13 cellular contexts compared by ENCODE assay signal in genomic region chr2:226758886-226759660, GRCh38. TPM values are rescaled to one million over a fixed set of nuclear protein-coding genes. Genes with fewer than 3 reads are reported as not detected.
A peak's percentile ranks its signal among the peaks of the same experiment; 100 is the strongest.
DNase-seq lines count a peak whose midpoint lies in the region; ATAC-seq and TF ChIP-seq lines count a peak whose summit lies in the region.
"Had no signal": no experiment of that assay in that cellular context is flagged by ENCODE, and none has a peak within 500 bp of the region (broad histone marks: within the 10 kb centered on the region; RNA-seq: fewer than 3 reads in every experiment).

No MANE protein-coding gene starts in this region.

- no peaks in the 10 kb centered on the region for H3K4me1 Mint-ChIP-seq in CD4-positive, alpha-beta memory T cell
- no peaks in the 10 kb centered on the region for H3K4me1 Mint-ChIP-seq in CD14-positive monocyte

- H3K36me3 ChIP-seq in right lobe of liver = no peaks in the 10 kb centered on the region
- H3K36me3 ChIP-seq in CD4-positive, alpha-beta memory T cell (ENCODE audit: insufficient read depth, low read length) = no peaks in the 10 kb centered on the region

- POLR2A ChIA-PET in CD4-positive, alpha-beta memory T cell (lab: Charles Lee; ENCODE audit: partially characterized antibody) = no interaction called here

- DNase-seq in A172 (ENCODE audit: low spot score) = peak; percentile 12
- DNase-seq in HT1080 (ENCODE audit: low read depth) = peak; percentile 38
- DNase-seq in cardiac fibroblast (ENCODE audit: low read depth in 2 of 2) = peak; percentile 79 to 88
- DNase-seq in right lobe of liver = no peak
- no peak for DNase-seq in NCI-H1417 treated with DMSO at 0.1 percent for 48 hours (lab: John Stamatoyannopoulos, UW)
- no peak for DNase-seq in CD4-positive, alpha-beta memory T cell
- no peak for DNase-seq in CD14-positive monocyte (ENCODE audit: low spot score)
- DNase-seq: activated T-cell treated with anti-CD3 and anti-CD28 coated beads, Interleukin-2, amount 50 U/mL, for 4 hours; stimulated activated CD8-positive, alpha-beta memory T cell treated with anti-CD3 and anti-CD28 coated beads, Interleukin-4, amount 100 ng/mL, for 48 hours; T-helper 9 cell had no signal

- no peak for TF ChIP-seq CTCF in cardiac fibroblast (IDR thresholded peaks at IDR 0.05; ENCODE audit: low read depth, low read length)
- no peak for TF ChIP-seq CTCF in right lobe of liver (IDR thresholded peaks at IDR 0.05)
- TF ChIP-seq CTCF in CD14-positive monocyte (IDR thresholded peaks at IDR 0.05) = no peak

- no peak overlapping the region for H3K4me3 Mint-ChIP-seq in CD4-positive, alpha-beta memory T cell
- H3K4me3 Mint-ChIP-seq in CD14-positive monocyte = no peak overlapping the region
- H3K4me3 Mint-ChIP-seq: activated T-cell treated with anti-CD3 and anti-CD28 coated beads, Interleukin-2, amount 50 U/mL, for 4 hours had no signal

- no peak overlapping the region for H3K27ac Mint-ChIP-seq in CD4-positive, alpha-beta memory T cell
- H3K27ac Mint-ChIP-seq in CD14-positive monocyte = no peak overlapping the region
- H3K27ac Mint-ChIP-seq: progenitor cell of endocrine pancreas had no signal

- no peaks in the 10 kb centered on the region for H3K27me3 ChIP-seq in right lobe of liver
- no peaks in the 10 kb centered on the region for H3K27me3 ChIP-seq in CD4-positive, alpha-beta memory T cell (ENCODE audit: insufficient read depth, low read length)

- H3K9me3 Mint-ChIP-seq in CD4-positive, alpha-beta memory T cell = peaks cover 0 to 3% (median 0%) of the 10 kb centered on the region in 8 donors
- H3K9me3 Mint-ChIP-seq in CD14-positive monocyte = peaks cover 0 to 3% (median 0%) of the 10 kb centered on the region in 7 donors
- H3K9me3 Mint-ChIP-seq: activated T-cell treated with anti-CD3 and anti-CD28 coated beads, Interleukin-2, amount 50 U/mL, for 4 hours had no signal

- H3K36me3 Mint-ChIP-seq in CD4-positive, alpha-beta memory T cell = no peaks in the 10 kb centered on the region
- no peaks in the 10 kb centered on the region for H3K36me3 Mint-ChIP-seq in CD14-positive monocyte

- H3K4me1 ChIP-seq in right lobe of liver = peaks cover 0 to 45% (median 17%) of the 10 kb centered on the region in 4 donors
- no peaks in the 10 kb centered on the region for H3K4me1 ChIP-seq in CD4-positive, alpha-beta memory T cell (ENCODE audit: insufficient read depth, low read length)

- CTCF ChIA-PET in CD4-positive, alpha-beta memory T cell (lab: Charles Lee; ENCODE audit: partially characterized antibody) = no interaction called here

- no peak for TF ChIP-seq POLR2A in right lobe of liver (IDR thresholded peaks at IDR 0.05)

- intact Hi-C loops in right lobe of liver (cut with DNase I) (no loop called here), CD14-positive monocyte (cut with micrococcal nuclease) (no loop called here)
- intact Hi-C loops in CD4-positive, alpha-beta memory T cell (cut with micrococcal nuclease) = no loop called here

- H3K9me3 ChIP-seq in right lobe of liver = no peaks in the 10 kb centered on the region
- no peaks in the 10 kb centered on the region for H3K9me3 ChIP-seq in CD4-positive, alpha-beta memory T cell (ENCODE audit: control insufficient read depth in 1 of 2, low read length in 2 of 2)

- H3K4me3 ChIP-seq in cardiac fibroblast (replicated peaks in 1 of 2; ENCODE audit: low read depth in 2 of 2, low read length in 2 of 2) (no peak overlapping the region), right lobe of liver (no peak overlapping the region)
- no peak overlapping the region for H3K4me3 ChIP-seq in CD4-positive, alpha-beta memory T cell (ENCODE audit: low read length in 2 of 2)

- H3K27ac ChIP-seq in right lobe of liver = peak overlapping the region; percentile 4 to 78 (median 76)
- H3K27ac ChIP-seq in CD4-positive, alpha-beta memory T cell (ENCODE audit: low read depth, low read length) = no peak overlapping the region
- H3K27ac ChIP-seq: KMS-11 had no signal

- ATAC-seq in right lobe of liver = peak; percentile 29 to 64 (median 48)
- ATAC-seq in esophagus mucosa = no peak
- ATAC-seq: activated T-cell treated with anti-CD3 and anti-CD28 coated beads, Interleukin-2, amount 50 U/mL, for 4 hours had no signal

- WGBS in right lobe of liver (ENCODE audit: insufficient coverage, low coverage, low lambda C conversion rate, missing lambda C conversion rate) = 39% methylated on average over 3 of the region's 3 CpGs

- H3K27me3 Mint-ChIP-seq in CD4-positive, alpha-beta memory T cell = peaks cover 0 to 2% of the 10 kb centered on the region in 2 donors
- H3K27me3 Mint-ChIP-seq in CD14-positive monocyte (ENCODE audit: low read depth in 3 of 3) = peaks cover under 1 to 2% (median 1%) of the 10 kb centered on the region in 3 donors
- H3K27me3 Mint-ChIP-seq: progenitor cell of endocrine pancreas had no signal

RNA-seq across cellular contexts. Expression of gene IRS1, which starts 40.5 kb away (rescaled TPM):
- total RNA-seq in A172 (2014; rRNA removed; shearing (Covaris generic)) = 6.6 and 7.0 TPM in 2 replicates
- total RNA-seq in HT1080 (2014; rRNA removed; shearing (Covaris generic)) = 22.8 and 29.9 TPM in 2 replicates
- polyA plus RNA-seq in HT1080 (2015; cell fraction: cytosol; rRNA removed) = 8.6 and 10.7 TPM in 2 replicates
- polyA plus RNA-seq in HT1080 (2015; cell fraction: nucleus; rRNA removed) = 11.6 and 12.5 TPM in 2 replicates
- total RNA-seq in right lobe of liver (10 to 100 TPM in 5 of 6 experiments, 1 to 10 TPM in 1; 9.0 to 24.4 (median 15.8) TPM), esophagus mucosa (13.9 TPM)
- 1 to 10 TPM; 2.2 to 2.4 TPM for total RNA-seq in CD4-positive, alpha-beta memory T cell
- under 1 TPM; 0.02 to 0.03 TPM for polyA plus RNA-seq in CD4-positive, alpha-beta memory T cell
- polyA plus RNA-seq in CD14-positive monocyte = under 1 TPM in 1 of 2 donors, not detected in 1; 0.10 TPM

Comparison
In these comparisons a context has a peak if more than half of its experiments do, and no peak if none do; other contexts are left out.
1. DNase-seq: peak in A172 (single experiment), HT1080 (single experiment) and cardiac fibroblast (2 of 2); none in right lobe of liver (0 of 3), NCI-H1417 treated with DMSO at 0.1 percent for 48 hours (single experiment), CD4-positive, alpha-beta memory T cell (0 of 5) and CD14-positive monocyte (single experiment).